ENCODE assay signal across 23 cellular contexts in the genomic region with DNA sequence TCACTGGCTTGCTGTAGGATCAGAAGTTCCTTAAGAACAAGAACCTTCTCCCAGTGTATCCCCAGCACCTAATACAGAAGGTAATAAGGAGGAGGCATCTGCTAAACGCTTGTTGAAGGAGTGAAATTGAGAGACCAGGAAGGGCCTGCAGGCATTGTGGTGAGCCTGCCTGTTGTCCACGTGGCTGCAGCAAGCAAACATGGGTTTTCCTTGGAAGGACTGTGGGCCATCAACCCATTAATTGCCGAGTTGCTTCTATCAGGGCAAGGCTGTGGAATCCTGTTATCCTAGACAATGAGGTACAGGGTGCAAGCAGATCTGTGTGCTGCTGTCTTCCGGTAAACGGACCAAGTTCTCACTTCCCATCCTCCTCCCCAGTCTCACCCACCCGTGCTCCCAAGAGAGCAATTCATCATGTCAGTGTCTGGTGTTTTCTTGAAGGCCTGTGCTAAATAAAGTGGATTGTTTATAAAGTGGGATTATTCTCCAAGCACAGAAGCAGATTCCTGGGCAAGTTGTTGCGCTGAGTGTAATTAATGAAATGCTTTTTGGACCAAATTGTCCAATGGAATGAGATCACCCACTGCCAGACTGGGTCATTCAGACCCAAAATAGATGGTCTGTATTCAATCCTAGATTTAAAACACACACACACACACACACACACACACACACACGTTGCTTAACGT.
DNase-seq lines count a peak whose midpoint lies in the region; ATAC-seq, FAIRE-seq and TF ChIP-seq lines count a peak whose summit lies in the region.
"Had no signal": no experiment of that assay in that cellular context is flagged by ENCODE, and none has a peak within 500 bp of the region (broad histone marks: within the 10 kb centered on the region; RNA-seq: fewer than 3 reads in every experiment).

No MANE protein-coding gene starts in this region.

- intact Hi-C loops in colonic mucosa (cut with DNase I), result no loop called here

- WGBS in GM23248 (ENCODE audit: low coverage in 1 of 2, low lambda C conversion rate in 2 of 2, missing lambda C conversion rate in 2 of 2), 2 experiments, result 17 to 24% methylated on average over 9 of the region's 9 CpGs
- 67% methylated on average over 9 of the region's 9 CpGs for WGBS in liver

- ATAC-seq in GM19324 (IDR thresholded peaks at IDR 0.05; ENCODE audit: low FRiP score, unreplicated experiment), result no peak
- ATAC-seq: SK-N-SH treated with all-trans-retinoic acid at 6 μM for 48 hours had no signal

- H3K4me3 ChIP-seq in GM23248, result no peak overlapping the region
- no peak overlapping the region for H3K4me3 ChIP-seq in colonic mucosa
- H3K4me3 ChIP-seq in liver (ENCODE audit: low read depth in 1 of 3, low read length in 3 of 3), result no peak overlapping the region
- H3K4me3 ChIP-seq in stomach smooth muscle (ENCODE audit: low read length in 2 of 2), result peak overlapping the region in 1 of 2 donors; percentile 29
- H3K4me3 ChIP-seq: upper lobe of left lung had no signal

- H3F3A ChIP-seq in GM23248 (ENCODE audit: insufficient read depth), result peaks cover 49% of the 10 kb centered on the region

- H3K36me3 ChIP-seq in GM23248 (ENCODE audit: low read depth) (no peaks in the 10 kb centered on the region), colonic mucosa (no peaks in the 10 kb centered on the region), liver (ENCODE audit: control insufficient read depth in 4 of 4, insufficient read depth in 3 of 4, low read depth in 1 of 4, low read length in 3 of 4) (no peaks in the 10 kb centered on the region), stomach smooth muscle (ENCODE audit: control insufficient read depth in 2 of 2, insufficient read depth in 2 of 2, low read length in 2 of 2) (no peaks in the 10 kb centered on the region)
- H3K36me3 ChIP-seq: upper lobe of left lung, WERI-Rb-1 had no signal

- H4K20me1 ChIP-seq in GM23248 (ENCODE audit: insufficient read depth), result no peaks in the 10 kb centered on the region

- peaks cover 49% of the 10 kb centered on the region for H3K4me1 ChIP-seq in GM23248 (ENCODE audit: insufficient read depth)
- H3K4me1 ChIP-seq in colonic mucosa, result peaks cover 7% of the 10 kb centered on the region
- H3K4me1 ChIP-seq in liver (ENCODE audit: control insufficient read depth in 4 of 4, insufficient read depth in 4 of 4, low read length in 3 of 4), result no peaks in the 10 kb centered on the region
- peaks cover 50% of the 10 kb centered on the region for H3K4me1 ChIP-seq in stomach smooth muscle (ENCODE audit: control insufficient read depth, insufficient read depth, low read length)

- no peaks in the 10 kb centered on the region for H3K9me3 ChIP-seq in GM23248 (ENCODE audit: low read depth)
- H3K9me3 ChIP-seq in colonic mucosa, result no peaks in the 10 kb centered on the region
- peaks cover 0 to 3% (median 0%) of the 10 kb centered on the region in 4 donors for H3K9me3 ChIP-seq in liver (ENCODE audit: control insufficient read depth in 4 of 4, low read length in 3 of 4)
- no peaks in the 10 kb centered on the region for H3K9me3 ChIP-seq in stomach smooth muscle (ENCODE audit: control insufficient read depth in 2 of 2, low read length in 2 of 2)
- H3K9me3 ChIP-seq: upper lobe of left lung had no signal

- no peak for TF ChIP-seq POLR2A in H54 (IDR thresholded peaks at IDR 0.05; ENCODE audit: low read depth, low read length)

- no peak for FAIRE-seq in H54 (lab: Jason Lieb, UNC)
- FAIRE-seq: HTR-8/SVneo had no signal

- peak overlapping the region; percentile 83 for H3K27ac ChIP-seq in GM23248
- H3K27ac ChIP-seq in colonic mucosa, result no peak overlapping the region
- peak overlapping the region in 1 of 2 donors; percentile 21 for H3K27ac ChIP-seq in liver (ENCODE audit: low read depth in 1 of 2, low read length in 2 of 2)
- H3K27ac ChIP-seq in stomach smooth muscle (ENCODE audit: low read length), result peak overlapping the region; percentile 31
- H3K27ac ChIP-seq: upper lobe of left lung, WERI-Rb-1 had no signal

- no peak for TF ChIP-seq RAD21 in liver (IDR thresholded peaks at IDR 0.05)

- TF ChIP-seq CTCF in colonic mucosa (IDR thresholded peaks at IDR 0.05), result no peak
- TF ChIP-seq CTCF in liver (IDR thresholded peaks at IDR 0.05; ENCODE audit: low read depth, low read length, missing input control), result no peak

- DNase-seq in GM23248 (peak; percentile 27), colonic mucosa (peak; percentile 38), H54 (ENCODE audit: insufficient read length, low spot score) (no peak), DMS 273 treated with DMSO at 0.1 percent for 48 hours (lab: John Stamatoyannopoulos, UW) (no peak)
- DNase-seq: activated CD4-positive, alpha-beta T cell treated with anti-CD3 and anti-CD28 coated beads, Interleukin-2, amount 10 ng/mL, durations not matched to agents 7 days and 5 days; CD4-positive, alpha-beta memory T cell; effector CD8-positive, alpha-beta T cell; GDM1; Karpas-422; left cardiac atrium; MV-4-11; NCI-H1694; NCI-H2171; NCI-H524 treated with DMSO at 0.1 percent for 48 hours; RPMI8226; stimulated activated CD4-positive, alpha-beta T cell treated with anti-CD3 and anti-CD28 coated beads, Interleukin-4, amount 100 ng/mL, for 24 hours; upper lobe of left lung; WERI-Rb-1 had no signal

- H3K9me2 ChIP-seq in GM23248 (ENCODE audit: insufficient read depth), result no peaks in the 10 kb centered on the region

- H3K9ac ChIP-seq in GM23248 (no peak overlapping the region; the same call in 1 of the 2 replicates), colonic mucosa (ENCODE audit: low read depth in 2 of 2, low read length in 2 of 2) (no peak overlapping the region), liver (ENCODE audit: low read depth in 1 of 2, low read length in 2 of 2) (no peak overlapping the region), stomach smooth muscle (ENCODE audit: low read length in 2 of 2) (no peak overlapping the region)

- in situ Hi-C loops in GM23248 (cut with MboI), result no loop called here

- H3K79me2 ChIP-seq in GM23248 (ENCODE audit: insufficient read depth), result no peaks in the 10 kb centered on the region

- no peak overlapping the region for H2AFZ ChIP-seq in GM23248

- H3K4me2 ChIP-seq in GM23248 (ENCODE audit: unreplicated experiment), result peak overlapping the region; percentile 66

- H3K27me3 ChIP-seq in GM23248 (replicated peaks; ENCODE audit: insufficient read depth), result no peaks in the 10 kb centered on the region
- no peaks in the 10 kb centered on the region for H3K27me3 ChIP-seq in colonic mucosa
- H3K27me3 ChIP-seq in liver (ENCODE audit: control insufficient read depth in 4 of 4, insufficient read depth in 4 of 4, low read length in 3 of 4), result no peaks in the 10 kb centered on the region
- no peaks in the 10 kb centered on the region for H3K27me3 ChIP-seq in stomach smooth muscle (ENCODE audit: control insufficient read depth in 1 of 2, insufficient read depth in 2 of 2, low read length in 2 of 2)
- H3K27me3 ChIP-seq: upper lobe of left lung had no signal

TF ChIP-seq in liver, 16 proteins besides CTCF, POLR2A, EP300 and RAD21:
- TF ChIP-seq NR2F2 (IDR thresholded peaks at IDR 0.05) (peak; percentile 64), RXRA (IDR thresholded peaks at IDR 0.05) (peak in 1 of 2 donors; percentile 16), HNF4A (conservative IDR thresholded peaks at IDR 0.05) (no peak), SP1 (IDR thresholded peaks at IDR 0.05) (peak; percentile 19)

Comparison
In these comparisons a context has a peak if more than half of its experiments do, and no peak if none do; other contexts are left out.
1. DNase-seq: peak in GM23248 (single experiment) and colonic mucosa (single experiment); none in H54 (single experiment) and DMS 273 treated with DMSO at 0.1 percent for 48 hours (single experiment).